In the genomic region with DNA sequence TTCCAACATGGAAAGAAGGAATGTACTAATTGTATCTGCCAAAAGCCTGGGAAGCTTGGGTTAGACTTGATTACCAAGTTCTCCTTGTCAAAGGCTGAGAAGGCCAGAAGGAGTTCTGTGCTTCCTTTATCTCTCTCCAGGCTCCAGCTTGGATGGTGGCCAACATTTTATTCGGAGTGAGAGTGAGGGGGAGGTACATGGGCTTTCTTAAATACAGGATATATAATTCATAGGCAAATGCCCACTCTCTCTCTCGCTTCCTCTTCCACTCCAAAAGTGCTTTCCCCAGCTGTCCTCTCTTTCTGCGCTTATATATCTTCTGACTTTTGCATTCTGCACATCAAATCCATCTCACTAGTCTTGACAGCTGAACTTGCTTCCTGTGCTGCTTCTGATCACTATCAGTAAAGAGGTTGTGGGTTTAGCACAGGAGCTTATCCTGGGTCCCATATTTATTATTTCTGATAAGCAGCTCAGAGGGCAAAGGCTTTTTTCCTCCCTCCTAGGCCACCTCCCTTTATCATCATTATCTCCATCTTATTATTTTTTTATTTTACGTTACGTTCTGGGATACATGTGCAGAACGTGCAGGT, we compare ENCODE assay signal across 16 cellular contexts.
A peak's percentile ranks its signal among the peaks of the same experiment; 100 is the strongest.
DNase-seq lines count a peak whose midpoint lies in the region; ATAC-seq and TF ChIP-seq lines count a peak whose summit lies in the region.
"Had no signal": no experiment of that assay in that cellular context is flagged by ENCODE, and none has a peak within 500 bp of the region (broad histone marks: within the 10 kb centered on the region; RNA-seq: fewer than 3 reads in every experiment).

No MANE protein-coding gene starts in this region.

- H3K27ac ChIP-seq in BLaER1: no peak overlapping the region
- no peak overlapping the region for H3K27ac ChIP-seq in spleen
- H3K27ac ChIP-seq: PC-9 had no signal

- no peak overlapping the region for H3K4me3 Mint-ChIP-seq in mesothelial cell of epicardium
- no peak overlapping the region for H3K4me3 Mint-ChIP-seq in activated T-cell treated with anti-CD3 and anti-CD28 coated beads, Interleukin-2, amount 50 U/mL, for 72 hours
- H3K4me3 Mint-ChIP-seq: B cell had no signal

- H3K36me3 ChIP-seq in BLaER1: no peaks in the 10 kb centered on the region
- H3K36me3 ChIP-seq in spleen: no peaks in the 10 kb centered on the region
- H3K36me3 ChIP-seq: HAP-1 had no signal

- H3K27me3 Mint-ChIP-seq in mesothelial cell of epicardium (ENCODE audit: low read depth): peaks cover 23% of the 10 kb centered on the region
- H3K27me3 Mint-ChIP-seq in activated T-cell treated with anti-CD3 and anti-CD28 coated beads, Interleukin-2, amount 50 U/mL, for 72 hours (ENCODE audit: low read depth): no peaks in the 10 kb centered on the region

- H3K4me1 ChIP-seq in BLaER1 (peaks cover 22% of the 10 kb centered on the region; the same call in 1 of the 2 replicates), spleen (no peaks in the 10 kb centered on the region)
- H3K4me1 ChIP-seq: HAP-1 had no signal

- no peaks in the 10 kb centered on the region for H3K36me3 Mint-ChIP-seq in mesothelial cell of epicardium
- peaks cover 5 to 11% of the 10 kb centered on the region in 2 donors for H3K36me3 Mint-ChIP-seq in activated T-cell treated with anti-CD3 and anti-CD28 coated beads, Interleukin-2, amount 50 U/mL, for 72 hours (ENCODE audit: insufficient read depth in 2 of 2)

- 24 to 40% (median 33%) methylated on average over 6 of the region's 6 CpGs for WGBS in spleen, 5 donors

- TF ChIP-seq CTCF in mesothelial cell of epicardium (IDR thresholded peaks at IDR 0.05; ENCODE audit: unreplicated experiment) (no peak), spleen (IDR thresholded peaks at IDR 0.05 in 8 of 11, conservative IDR thresholded peaks at IDR 0.05 in 3 of 11) (no peak)

- no peak for ATAC-seq in HG02798 (IDR thresholded peaks at IDR 0.05; ENCODE audit: poor library complexity, unreplicated experiment)
- no peak for ATAC-seq in activated T-cell treated with anti-CD3 and anti-CD28 coated beads, Interleukin-2, amount 50 U/mL, for 72 hours (replicated peaks in 1 of 2)
- ATAC-seq: GM12878 had no signal

- H4K20me1 ChIP-seq in BLaER1: no peaks in the 10 kb centered on the region

- peaks cover 24% of the 10 kb centered on the region for H3K4me1 Mint-ChIP-seq in mesothelial cell of epicardium
- H3K4me1 Mint-ChIP-seq in activated T-cell treated with anti-CD3 and anti-CD28 coated beads, Interleukin-2, amount 50 U/mL, for 72 hours (ENCODE audit: low read depth): peaks cover 15% of the 10 kb centered on the region
- H3K4me1 Mint-ChIP-seq: B cell had no signal

- H3K4me2 ChIP-seq in BLaER1: 0 out of 2 replicates have a peak overlapping the region, but pooled peaks have one; percentile 7
- H3K4me2 ChIP-seq: PC-9 had no signal

- peaks cover 15% of the 10 kb centered on the region for H3K9me3 Mint-ChIP-seq in mesothelial cell of epicardium
- H3K9me3 Mint-ChIP-seq in activated T-cell treated with anti-CD3 and anti-CD28 coated beads, Interleukin-2, amount 50 U/mL, for 72 hours: peaks cover 4 to 17% of the 10 kb centered on the region in 2 donors

- no peaks in the 10 kb centered on the region for H3K27me3 ChIP-seq in BLaER1
- H3K27me3 ChIP-seq in spleen (replicated peaks in 1 of 7): no peaks in the 10 kb centered on the region

- no peak for TF ChIP-seq POLR2A in spleen (IDR thresholded peaks at IDR 0.05)

- peak; percentile 73 for DNase-seq in Jurkat, Clone E6-1 (ENCODE audit: low read depth, low spot score)
- DNase-seq in UCSD-AML1 (lab: John Stamatoyannopoulos, UW; ENCODE audit: unreplicated experiment) (peak; percentile 15), mesothelial cell of epicardium (ENCODE audit: low spot score in 2 of 2, unreplicated experiment in 2 of 2) (peak; percentile 41 to 63), spleen (no peak)
- DNase-seq in activated T-cell treated with anti-CD3 and anti-CD28 coated beads, Interleukin-2, amount 50 U/mL, for 72 hours: no peak
- DNase-seq: DMS153; NCI-H1436; NCI-H2029 treated with DMSO at 0.1 percent for 48 hours; NCI-H524 treated with DMSO at 0.1 percent for 48 hours; NK-92 treated with Interleukin-12 subunit alpha and Interleukin-12 subunit beta, amount 100 ng/mL, for 24 hours; PC-9 had no signal

- H3K9me3 ChIP-seq in BLaER1 (0 out of 2 replicates have a peak, but pooled peaks cover 3% of the 10 kb centered on the region), spleen (peaks cover 0 to 6% (median 0%) of the 10 kb centered on the region in 8 donors)
- H3K9me3 ChIP-seq: HAP-1 had no signal

- intact Hi-C loops in spleen (cut with DNase I; ENCODE audit: low total_unique reads): no loop called here

- H3K9ac ChIP-seq in BLaER1: no peak overlapping the region

- H3K4me3 ChIP-seq in BLaER1 (no peak overlapping the region), spleen (no peak overlapping the region)
- no peak overlapping the region for H3K4me3 ChIP-seq in Jurkat, Clone E6-1 (ENCODE audit: low read length)
- H3K4me3 ChIP-seq: GM12878, HAP-1, PC-9 had no signal

- H3K27ac Mint-ChIP-seq in mesothelial cell of epicardium: no peak overlapping the region
- H3K27ac Mint-ChIP-seq in activated T-cell treated with anti-CD3 and anti-CD28 coated beads, Interleukin-2, amount 50 U/mL, for 72 hours: no peak overlapping the region
- H3K27ac Mint-ChIP-seq: B cell had no signal

Comparison
In these comparisons a context has a peak if more than half of its experiments do, and no peak if none do; other contexts are left out.
1. DNase-seq: peak in Jurkat, Clone E6-1 (single experiment), UCSD-AML1 (single experiment) and mesothelial cell of epicardium (2 of 2); none in spleen (single experiment) and activated T-cell treated with anti-CD3 and anti-CD28 coated beads, Interleukin-2, amount 50 U/mL, for 72 hours (0 of 2).